Comparison of ENCODE assay signal across 22 cellular contexts in the genomic region with DNA sequence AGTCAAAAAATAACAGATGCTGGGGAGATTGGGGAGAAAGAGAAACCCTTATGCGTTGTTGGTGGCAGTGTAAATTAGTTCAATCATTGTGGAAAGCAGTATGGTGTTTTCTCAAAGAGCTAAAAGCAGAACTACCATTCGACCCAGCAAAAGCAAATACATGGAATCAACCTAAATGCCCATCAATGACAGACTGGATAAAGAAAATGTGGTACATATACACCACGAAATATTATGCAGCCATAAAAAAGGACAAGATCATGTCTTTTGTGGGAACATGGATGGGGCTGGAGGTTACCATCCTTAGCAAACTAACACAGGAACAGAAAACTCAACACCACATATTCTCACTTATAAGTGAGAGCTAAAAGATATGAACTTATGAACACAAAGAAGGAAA.
"Had no signal": no experiment of that assay in that cellular context is flagged by ENCODE, and none has a peak within 500 bp of the region (broad histone marks: within the 10 kb centered on the region; RNA-seq: fewer than 3 reads in every experiment).

No MANE protein-coding gene starts in this region.

- H3K27ac ChIP-seq: ovary, prostate gland, testis, vagina had no signal

- H3K27me3 Mint-ChIP-seq: activated T-cell treated with anti-CD3 and anti-CD28 coated beads, Interleukin-2, amount 50 U/mL, for 24 hours; activated T-helper 17 cell treated with anti-CD3 and anti-CD28 coated beads, Interleukin-2, amount 50 U/mL, for 72 hours; naive thymus-derived CD8-positive, alpha-beta T cell had no signal

- DNase-seq: activated CD4-positive, alpha-beta T cell treated with anti-CD3 and anti-CD28 coated beads for 1 hour; activated naive CD4-positive, alpha-beta T cell treated with Interleukin-2 at 50 U/mL for 16 hours; activated naive CD8-positive, alpha-beta T cell treated with anti-CD3 and anti-CD28 coated beads, Interleukin-2, amount 10 ng/mL, durations not matched to agents 7 days and 5 days; activated T-cell treated with anti-CD3 and anti-CD28 coated beads, Interleukin-2, amount 50 U/mL, for 24 hours; amygdala; effector CD4-positive, alpha-beta T cell; heart right ventricle; kidney; naive thymus-derived CD8-positive, alpha-beta T cell; ovary; stimulated activated CD4-positive, alpha-beta T cell treated with anti-CD3 and anti-CD28 coated beads, Interleukin-2, amount 100 ng/mL, for 48 hours; stimulated activated CD8-positive, alpha-beta memory T cell treated with anti-CD3 and anti-CD28 coated beads, Interleukin-4, amount 100 ng/mL, for 48 hours; stimulated activated naive CD4-positive, alpha-beta T cell; testis; trophoblast cell; WERI-Rb-1 had no signal

- H3K4me3 Mint-ChIP-seq: activated naive CD8-positive, alpha-beta T cell treated with anti-CD3 and anti-CD28 coated beads, Interleukin-2, amount 10 ng/mL, durations not matched to agents 7 days and 5 days; activated T-cell treated with anti-CD3 and anti-CD28 coated beads, Interleukin-2, amount 50 U/mL, for 24 hours; activated T-helper 17 cell treated with anti-CD3 and anti-CD28 coated beads, Interleukin-2, amount 50 U/mL, for 72 hours; dendritic cell treated with granulocyte-macrophage colony-stimulating factor and Interleukin-4, amounts not matched to agents 40 ng/mL and 50 ng/mL, for 4 days; naive thymus-derived CD8-positive, alpha-beta T cell had no signal

- H3K27me3 ChIP-seq: heart right ventricle, ovary, testis, vagina had no signal

- H3K4me3 ChIP-seq: heart right ventricle, lung, ovary, prostate gland, testis, vagina had no signal

- H3K27ac Mint-ChIP-seq: activated naive CD8-positive, alpha-beta T cell treated with anti-CD3 and anti-CD28 coated beads, Interleukin-2, amount 10 ng/mL, durations not matched to agents 7 days and 5 days; activated T-cell treated with anti-CD3 and anti-CD28 coated beads, Interleukin-2, amount 50 U/mL, for 24 hours; activated T-helper 17 cell treated with anti-CD3 and anti-CD28 coated beads, Interleukin-2, amount 50 U/mL, for 72 hours; dendritic cell treated with granulocyte-macrophage colony-stimulating factor and Interleukin-4, amounts not matched to agents 40 ng/mL and 50 ng/mL, for 4 days had no signal

- ATAC-seq: activated T-helper 17 cell treated with anti-CD3 and anti-CD28 coated beads, Interleukin-2, amount 50 U/mL, for 72 hours; heart right ventricle; left lobe of liver; naive thymus-derived CD8-positive, alpha-beta T cell had no signal

- H3K9me3 ChIP-seq: ovary, prostate gland, testis, vagina had no signal

- H3K9me3 Mint-ChIP-seq: dendritic cell treated with granulocyte-macrophage colony-stimulating factor and Interleukin-4, amounts not matched to agents 40 ng/mL and 50 ng/mL, for 4 days had no signal

- H3K36me3 ChIP-seq: heart right ventricle, ovary, prostate gland, vagina, WERI-Rb-1 had no signal

- H3K4me1 ChIP-seq: prostate gland had no signal
